In the genomic region with DNA sequence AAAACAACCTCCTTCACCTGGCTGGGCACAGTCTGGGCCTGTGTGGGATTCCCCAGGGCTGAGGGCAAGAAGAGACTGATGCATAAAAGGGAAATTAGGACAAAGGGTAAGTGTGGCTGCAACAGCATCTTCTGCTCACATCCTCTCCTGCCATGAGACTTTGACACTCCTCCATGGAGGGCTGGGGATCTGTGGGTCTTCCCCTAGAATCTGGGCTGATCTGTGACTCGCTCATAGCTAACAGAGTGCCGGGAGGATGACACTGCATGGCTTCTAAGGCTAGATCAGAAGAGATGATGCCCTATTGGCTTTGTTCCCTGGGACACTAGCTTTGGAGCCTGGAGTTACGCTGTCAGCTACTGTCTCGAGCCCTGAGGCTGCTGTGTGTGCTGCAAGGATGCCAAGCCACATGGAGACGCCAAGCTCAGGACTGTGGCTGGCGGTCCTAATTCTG, we compare ENCODE assay signal across 23 cellular contexts. TPM values are rescaled to one million over a fixed set of nuclear protein-coding genes. Genes with fewer than 3 reads are reported as not detected.
A peak's percentile ranks its signal among the peaks of the same experiment; 100 is the strongest.
DNase-seq lines count a peak whose midpoint lies in the region; ATAC-seq, FAIRE-seq and TF ChIP-seq lines count a peak whose summit lies in the region.
"Had no signal": no experiment of that assay in that cellular context is flagged by ENCODE, and none has a peak within 500 bp of the region (broad histone marks: within the 10 kb centered on the region; RNA-seq: fewer than 3 reads in every experiment).

No MANE protein-coding gene starts in this region.

- DNase-seq in A172 (ENCODE audit: low spot score): peak; percentile 75
- DNase-seq in GM12878 (ENCODE audit: low read depth, low spot score): peak; percentile 12
- peak; percentile 73 for DNase-seq in kidney tubule cell (ENCODE audit: low spot score)
- DNase-seq in T-helper 2 cell: no peak
- DNase-seq in activated naive CD8-positive, alpha-beta T cell treated with anti-CD3 and anti-CD28 coated beads for 36 hours: no peak
- no peak for DNase-seq in GM20000 (ENCODE audit: low spot score)
- DNase-seq in Caco-2: no peak
- DNase-seq: activated CD4-positive, alpha-beta memory T cell treated with anti-CD3 and anti-CD28 coated beads, Interleukin-2, amount 10 ng/mL, durations not matched to agents 7 days and 5 days; activated T-cell treated with anti-CD3 and anti-CD28 coated beads, Interleukin-2, amount 50 U/mL, for 48 hours; CD4-positive, alpha-beta memory T cell; effector CD4-positive, alpha-beta T cell; gastrocnemius medialis; natural killer cell; PC-9; SK-N-SH; stimulated activated naive CD4-positive, alpha-beta T cell treated with Interleukin-2 at 50 U/mL for 16 hours; trophoblast cell had no signal

- TF ChIP-seq RAD21 in GM12878 (IDR thresholded peaks at IDR 0.05; ENCODE audit: insufficient read depth, low read depth, low read length): no peak

- no peaks in the 10 kb centered on the region for H3K79me2 ChIP-seq in GM12878 (ENCODE audit: control insufficient read depth, insufficient read depth, low read length)

- H3K4me1 Mint-ChIP-seq in activated naive CD8-positive, alpha-beta T cell treated with anti-CD3 and anti-CD28 coated beads for 36 hours: no peaks in the 10 kb centered on the region
- no peaks in the 10 kb centered on the region for H3K4me1 Mint-ChIP-seq in Caco-2 (ENCODE audit: low read depth, unreplicated experiment)
- H3K4me1 Mint-ChIP-seq: activated CD4-positive, alpha-beta memory T cell treated with anti-CD3 and anti-CD28 coated beads, Interleukin-2, amount 10 ng/mL, durations not matched to agents 7 days and 5 days; CD4-positive, alpha-beta memory T cell; natural killer cell had no signal

- SMC1A ChIA-PET in GM12878 (lab: Charles Lee; ENCODE audit: uncharacterized antibody, unreplicated experiment): interaction anchor here (0.6 to 1.5 kb wide), 4 partner anchors 54 to 75 kb away, joined by 3 to 4 read pairs (median 3); no protein-coding TSS in a partner anchor

- no TSS peak for BruUV-seq in GM12878 (replicated peaks; lab: Mats Ljungman, UMichigan)
- no TSS peak for BruUV-seq in Caco-2 (replicated peaks; lab: Mats Ljungman, UMichigan)

- H3K27me3 ChIP-seq in GM12878 (replicated peaks in 1 of 2; ENCODE audit: control insufficient read depth in 2 of 2, insufficient read depth in 2 of 2, low read length in 1 of 2) (no peaks in the 10 kb centered on the region), Caco-2 (replicated peaks; ENCODE audit: control insufficient read depth, insufficient read depth, low read length) (no peaks in the 10 kb centered on the region)
- H3K27me3 ChIP-seq: gastrocnemius medialis had no signal

- ATAC-seq in GM18870 (IDR thresholded peaks at IDR 0.05; ENCODE audit: unreplicated experiment): peak; percentile 74
- peak; percentile 80 for ATAC-seq in GM12878
- ATAC-seq: gastrocnemius medialis, HCT116, natural killer cell had no signal

- no peak for FAIRE-seq in GM12878 (lab: Jason Lieb, UNC)
- FAIRE-seq: A204.1, GM12892, TTC549 had no signal

- POLR2A ChIA-PET in GM12878 (lab: Charles Lee): no interaction called here
- POLR2A ChIA-PET in Caco-2 (lab: Charles Lee): no interaction called here

- TF ChIP-seq EP300 in GM12878 (IDR thresholded peaks at IDR 0.05; ENCODE audit: borderline replicate concordance in 1 of 2, control insufficient read depth in 1 of 2, low read depth in 2 of 2, low read length in 2 of 2): no peak

- TF ChIP-seq POLR2A in GM12878 (IDR thresholded peaks at IDR 0.05; ENCODE audit: low read depth, low read length): no peak

- peaks cover 5% of the 10 kb centered on the region for H3K9me3 Mint-ChIP-seq in activated naive CD8-positive, alpha-beta T cell treated with anti-CD3 and anti-CD28 coated beads for 36 hours
- no peaks in the 10 kb centered on the region for H3K9me3 Mint-ChIP-seq in Caco-2 (ENCODE audit: unreplicated experiment)
- H3K9me3 Mint-ChIP-seq: activated CD4-positive, alpha-beta memory T cell treated with anti-CD3 and anti-CD28 coated beads, Interleukin-2, amount 10 ng/mL, durations not matched to agents 7 days and 5 days; natural killer cell had no signal

- no peak overlapping the region for H2AFZ ChIP-seq in GM12878 (ENCODE audit: control insufficient read depth, low read depth, low read length)
- H2AFZ ChIP-seq: PC-9 had no signal

- H3K9ac ChIP-seq in GM12878 (ENCODE audit: control insufficient read depth, insufficient read depth, low read length): no peak overlapping the region
- H3K9ac ChIP-seq: SK-N-SH had no signal

- H3K27me3 Mint-ChIP-seq in activated naive CD8-positive, alpha-beta T cell treated with anti-CD3 and anti-CD28 coated beads for 36 hours: no peaks in the 10 kb centered on the region
- H3K27me3 Mint-ChIP-seq in Caco-2 (ENCODE audit: insufficient read depth, unreplicated experiment): no peaks in the 10 kb centered on the region
- H3K27me3 Mint-ChIP-seq: CD4-positive, alpha-beta memory T cell; progenitor cell of endocrine pancreas had no signal

- CTCF ChIA-PET in GM12878 (lab: Yijun Ruan, JAX): interaction anchor here (1.0 kb wide), 1 partner anchor 116 kb away, joined by 3 read pairs; no protein-coding TSS in a partner anchor
- CTCF ChIA-PET in Caco-2 (lab: Charles Lee): no interaction called here

- in situ Hi-C loops in GM12878 (cut with MboI): no loop called here

- H3K4me1 ChIP-seq in GM12878 (ENCODE audit: control insufficient read depth, insufficient read depth, low read length) (no peaks in the 10 kb centered on the region; the same call in none of the 2 replicates), Caco-2 (no peaks in the 10 kb centered on the region)
- H3K4me1 ChIP-seq: gastrocnemius medialis had no signal

- TF ChIP-seq CTCF in GM12878 (IDR thresholded peaks at IDR 0.05 in 2 of 3, conservative IDR thresholded peaks at IDR 0.05 in 1 of 3; ENCODE audit: control insufficient read depth in 2 of 3, extremely low read depth in 1 of 3, insufficient read depth in 1 of 3, low read depth in 3 of 3, low read length in 3 of 3) (no peak), GM20000 (IDR thresholded peaks at IDR 0.05; ENCODE audit: extremely low read depth, missing control alignments) (no peak), Caco-2 (IDR thresholded peaks at IDR 0.05; ENCODE audit: insufficient read depth in 1 of 2, low read depth in 1 of 2, low read length in 1 of 2, severe bottlenecking in 1 of 2, unreplicated experiment in 1 of 2) (no peak)

- intact Hi-C loops in GM12878 (cut with micrococcal nuclease; ENCODE audit: unreplicated experiment) (no loop called here), Caco-2 (cut with micrococcal nuclease; ENCODE audit: unreplicated experiment) (no loop called here)

- H3K27ac ChIP-seq in GM12878 (ENCODE audit: control insufficient read depth, insufficient read depth): no peak overlapping the region
- H3K27ac ChIP-seq: gastrocnemius medialis, PC-9 had no signal

- no peaks in the 10 kb centered on the region for H3K36me3 ChIP-seq in GM12878 (ENCODE audit: control insufficient read depth in 2 of 2, insufficient read depth in 2 of 2, low read length in 1 of 2)
- no peaks in the 10 kb centered on the region for H3K36me3 ChIP-seq in Caco-2 (ENCODE audit: control insufficient read depth, insufficient read depth, low read length)
- H3K36me3 ChIP-seq: gastrocnemius medialis had no signal

- H3K4me2 ChIP-seq in GM12878 (ENCODE audit: control insufficient read depth, insufficient read depth): no peak overlapping the region
- H3K4me2 ChIP-seq: PC-9, SK-N-SH had no signal

- RAD21 ChIA-PET in GM12878 (lab: Charles Lee; ENCODE audit: unreplicated experiment): no interaction called here

- H3K9me3 ChIP-seq in GM12878 (replicated peaks; ENCODE audit: control insufficient read depth, insufficient read depth, low read length): no peaks in the 10 kb centered on the region
- H3K9me3 ChIP-seq in Caco-2: no peaks in the 10 kb centered on the region
- H3K9me3 ChIP-seq: SK-N-SH had no signal

- no peak overlapping the region for H3K4me3 Mint-ChIP-seq in activated naive CD8-positive, alpha-beta T cell treated with anti-CD3 and anti-CD28 coated beads for 36 hours
- H3K4me3 Mint-ChIP-seq in Caco-2 (ENCODE audit: unreplicated experiment): no peak overlapping the region
- H3K4me3 Mint-ChIP-seq: activated CD4-positive, alpha-beta memory T cell treated with anti-CD3 and anti-CD28 coated beads, Interleukin-2, amount 10 ng/mL, durations not matched to agents 7 days and 5 days; CD4-positive, alpha-beta memory T cell; natural killer cell had no signal

- no peaks in the 10 kb centered on the region for H3K36me3 Mint-ChIP-seq in activated naive CD8-positive, alpha-beta T cell treated with anti-CD3 and anti-CD28 coated beads for 36 hours
- no peaks in the 10 kb centered on the region for H3K36me3 Mint-ChIP-seq in Caco-2 (ENCODE audit: insufficient read depth, unreplicated experiment)
- H3K36me3 Mint-ChIP-seq: CD4-positive, alpha-beta memory T cell; natural killer cell had no signal

- H3K27ac Mint-ChIP-seq in activated naive CD8-positive, alpha-beta T cell treated with anti-CD3 and anti-CD28 coated beads for 36 hours: no peak overlapping the region
- H3K27ac Mint-ChIP-seq in Caco-2 (ENCODE audit: unreplicated experiment): no peak overlapping the region
- H3K27ac Mint-ChIP-seq: activated CD4-positive, alpha-beta memory T cell treated with anti-CD3 and anti-CD28 coated beads, Interleukin-2, amount 10 ng/mL, durations not matched to agents 7 days and 5 days; CD4-positive, alpha-beta memory T cell; natural killer cell; progenitor cell of endocrine pancreas had no signal

- WGBS in GM12878 (ENCODE audit: insufficient coverage, insufficient replicate concordance, low lambda C conversion rate, missing lambda C conversion rate): 34% methylated on average over 6 of the region's 6 CpGs

- H3K4me3 ChIP-seq in GM12878 (no peak overlapping the region), Caco-2 (ENCODE audit: low read depth, low read length) (no peak overlapping the region)
- H3K4me3 ChIP-seq: gastrocnemius medialis, PC-9 had no signal

- H4K20me1 ChIP-seq in GM12878 (ENCODE audit: control insufficient read depth, insufficient read depth): no peaks in the 10 kb centered on the region

RNA-seq across cellular contexts. Expression of gene MOCOS, which starts 24.3 kb away (rescaled TPM):
- total RNA-seq in A172 (2014; rRNA removed; shearing (Covaris generic)): 3.3 and 3.9 TPM in 2 replicates
- 0.19 TPM in 1 of 2 replicates, not detected in the other for total RNA-seq in GM12878 (2013; cell fraction: nucleolus; rRNA removed)
- total RNA-seq in GM12878 (2014; rRNA removed): 0.34 and 0.49 TPM in 2 replicates
- 0.31 and 0.41 TPM in 2 replicates for total RNA-seq in GM12878 (2014; rRNA removed; fragmentation: Illumina TruSeq; extraction: Trizol)
- total RNA-seq in GM12878 (2021): 0.35 and 0.38 TPM in 2 replicates
- 0.04 TPM for polyA plus RNA-seq in GM12878 (2011; ENCODE audit: low read depth)
- polyA plus RNA-seq in GM12878 (2011; rRNA removed): 0.56 and 1.1 TPM in 2 replicates
- polyA plus RNA-seq in GM12878 (2011; cell fraction: cytosol; rRNA removed): 0.28 and 0.30 TPM in 2 replicates
- 0.25 and 0.29 TPM in 2 replicates for polyA plus RNA-seq in GM12878 (2011; cell fraction: nucleus; rRNA removed)
- 0.04 and 0.13 TPM in 2 replicates for polyA plus RNA-seq in GM12878 (2012)
- polyA plus RNA-seq in GM12878 (2014; fragmentation: Illumina TruSeq; extraction: Trizol): 0.21 and 0.24 TPM in 2 replicates
- polyA plus RNA-seq in GM12878 (2014; fragmentation: Nextera tagmentation; extraction: Ambion mirVana): under 1 TPM; 0.16 to 0.26 TPM
- polyA plus RNA-seq in GM12878 (2014; rRNA removed): 0.46 and 0.58 TPM in 2 replicates
- polyA plus RNA-seq in GM12878 (2016; fragmentation: Nextera tagmentation; extraction: Ambion mirVana): under 1 TPM; 0.25 to 0.47 TPM
- 0.15 and 0.52 TPM in 2 replicates for polyA minus RNA-seq in GM12878 (2011; rRNA and poly(A)+ RNA removed)
- 0.40 and 0.73 TPM in 2 replicates for polyA minus RNA-seq in GM12878 (2011; cell fraction: cytosol; rRNA and poly(A)+ RNA removed)
- polyA minus RNA-seq in GM12878 (2011; cell fraction: nucleus; rRNA and poly(A)+ RNA removed): 0.24 and 0.38 TPM in 2 replicates
- total RNA-seq in activated naive CD8-positive, alpha-beta T cell treated with anti-CD3 and anti-CD28 coated beads for 36 hours: under 1 TPM; 0.14 to 0.16 TPM
- total RNA-seq in Caco-2 (2022): 4.1 and 5.5 TPM in 2 replicates

Comparison
In these comparisons a context has a peak if more than half of its experiments do, and no peak if none do; other contexts are left out.
1. DNase-seq: peak in A172 (single experiment), GM12878 (single experiment) and kidney tubule cell (single experiment); none in T-helper 2 cell (0 of 5), activated naive CD8-positive, alpha-beta T cell treated with anti-CD3 and anti-CD28 coated beads for 36 hours (single experiment), GM20000 (single experiment) and Caco-2 (0 of 2).